In the genomic region with DNA sequence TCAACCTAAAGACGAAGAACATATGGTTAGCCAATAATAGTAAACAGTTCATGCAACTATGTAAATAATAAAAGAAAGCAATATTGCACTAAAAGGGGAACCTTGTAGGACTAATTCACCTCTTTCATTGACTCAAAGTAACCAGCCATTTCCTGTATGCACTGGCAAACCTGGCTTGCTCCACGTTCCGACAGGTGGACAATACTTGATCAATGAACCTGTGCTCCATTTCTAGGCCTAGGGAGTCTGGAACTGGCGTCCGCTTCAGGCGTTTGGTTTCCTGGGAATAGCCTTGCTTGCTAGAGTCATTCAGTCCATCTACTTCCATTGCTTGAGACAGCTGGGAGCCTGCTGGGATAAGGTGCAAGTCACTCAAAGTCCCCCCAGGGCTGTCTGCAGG, we compare ENCODE assay signal across 2 cellular contexts.
TF ChIP-seq lines count a peak whose summit lies in the region.

No MANE protein-coding gene starts in this region.

TF ChIP-seq in GM23338, 12 proteins besides CTCF, POLR2A, EP300 and RAD21 (continues in another document):
- TF ChIP-seq NANOG (IDR thresholded peaks at IDR 0.05; ENCODE audit: borderline replicate concordance), result no peak
- TF ChIP-seq JUNB (IDR thresholded peaks at IDR 0.05; ENCODE audit: unreplicated experiment), result no peak
- TF ChIP-seq EZH2 (IDR thresholded peaks at IDR 0.05; ENCODE audit: low read depth, unreplicated experiment), result no peak
- no peak for TF ChIP-seq ZNF331 (CRISPR knock-in tag; IDR thresholded peaks at IDR 0.05; ENCODE audit: low read depth)
- TF ChIP-seq, protein P1, sequence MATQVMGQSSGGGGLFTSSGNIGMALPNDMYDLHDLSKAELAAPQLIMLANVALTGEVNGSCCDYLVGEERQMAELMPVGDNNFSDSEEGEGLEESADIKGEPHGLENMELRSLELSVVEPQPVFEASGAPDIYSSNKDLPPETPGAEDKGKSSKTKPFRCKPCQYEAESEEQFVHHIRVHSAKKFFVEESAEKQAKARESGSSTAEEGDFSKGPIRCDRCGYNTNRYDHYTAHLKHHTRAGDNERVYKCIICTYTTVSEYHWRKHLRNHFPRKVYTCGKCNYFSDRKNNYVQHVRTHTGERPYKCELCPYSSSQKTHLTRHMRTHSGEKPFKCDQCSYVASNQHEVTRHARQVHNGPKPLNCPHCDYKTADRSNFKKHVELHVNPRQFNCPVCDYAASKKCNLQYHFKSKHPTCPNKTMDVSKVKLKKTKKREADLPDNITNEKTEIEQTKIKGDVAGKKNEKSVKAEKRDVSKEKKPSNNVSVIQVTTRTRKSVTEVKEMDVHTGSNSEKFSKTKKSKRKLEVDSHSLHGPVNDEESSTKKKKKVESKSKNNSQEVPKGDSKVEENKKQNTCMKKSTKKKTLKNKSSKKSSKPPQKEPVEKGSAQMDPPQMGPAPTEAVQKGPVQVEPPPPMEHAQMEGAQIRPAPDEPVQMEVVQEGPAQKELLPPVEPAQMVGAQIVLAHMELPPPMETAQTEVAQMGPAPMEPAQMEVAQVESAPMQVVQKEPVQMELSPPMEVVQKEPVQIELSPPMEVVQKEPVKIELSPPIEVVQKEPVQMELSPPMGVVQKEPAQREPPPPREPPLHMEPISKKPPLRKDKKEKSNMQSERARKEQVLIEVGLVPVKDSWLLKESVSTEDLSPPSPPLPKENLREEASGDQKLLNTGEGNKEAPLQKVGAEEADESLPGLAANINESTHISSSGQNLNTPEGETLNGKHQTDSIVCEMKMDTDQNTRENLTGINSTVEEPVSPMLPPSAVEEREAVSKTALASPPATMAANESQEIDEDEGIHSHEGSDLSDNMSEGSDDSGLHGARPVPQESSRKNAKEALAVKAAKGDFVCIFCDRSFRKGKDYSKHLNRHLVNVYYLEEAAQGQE (IDR thresholded peaks at IDR 0.05; ENCODE audit: unreplicated experiment), result no peak
- TF ChIP-seq, protein P2, sequence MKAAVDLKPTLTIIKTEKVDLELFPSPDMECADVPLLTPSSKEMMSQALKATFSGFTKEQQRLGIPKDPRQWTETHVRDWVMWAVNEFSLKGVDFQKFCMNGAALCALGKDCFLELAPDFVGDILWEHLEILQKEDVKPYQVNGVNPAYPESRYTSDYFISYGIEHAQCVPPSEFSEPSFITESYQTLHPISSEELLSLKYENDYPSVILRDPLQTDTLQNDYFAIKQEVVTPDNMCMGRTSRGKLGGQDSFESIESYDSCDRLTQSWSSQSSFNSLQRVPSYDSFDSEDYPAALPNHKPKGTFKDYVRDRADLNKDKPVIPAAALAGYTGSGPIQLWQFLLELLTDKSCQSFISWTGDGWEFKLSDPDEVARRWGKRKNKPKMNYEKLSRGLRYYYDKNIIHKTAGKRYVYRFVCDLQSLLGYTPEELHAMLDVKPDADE (IDR thresholded peaks at IDR 0.05), result no peak
- TF ChIP-seq, protein P3, sequence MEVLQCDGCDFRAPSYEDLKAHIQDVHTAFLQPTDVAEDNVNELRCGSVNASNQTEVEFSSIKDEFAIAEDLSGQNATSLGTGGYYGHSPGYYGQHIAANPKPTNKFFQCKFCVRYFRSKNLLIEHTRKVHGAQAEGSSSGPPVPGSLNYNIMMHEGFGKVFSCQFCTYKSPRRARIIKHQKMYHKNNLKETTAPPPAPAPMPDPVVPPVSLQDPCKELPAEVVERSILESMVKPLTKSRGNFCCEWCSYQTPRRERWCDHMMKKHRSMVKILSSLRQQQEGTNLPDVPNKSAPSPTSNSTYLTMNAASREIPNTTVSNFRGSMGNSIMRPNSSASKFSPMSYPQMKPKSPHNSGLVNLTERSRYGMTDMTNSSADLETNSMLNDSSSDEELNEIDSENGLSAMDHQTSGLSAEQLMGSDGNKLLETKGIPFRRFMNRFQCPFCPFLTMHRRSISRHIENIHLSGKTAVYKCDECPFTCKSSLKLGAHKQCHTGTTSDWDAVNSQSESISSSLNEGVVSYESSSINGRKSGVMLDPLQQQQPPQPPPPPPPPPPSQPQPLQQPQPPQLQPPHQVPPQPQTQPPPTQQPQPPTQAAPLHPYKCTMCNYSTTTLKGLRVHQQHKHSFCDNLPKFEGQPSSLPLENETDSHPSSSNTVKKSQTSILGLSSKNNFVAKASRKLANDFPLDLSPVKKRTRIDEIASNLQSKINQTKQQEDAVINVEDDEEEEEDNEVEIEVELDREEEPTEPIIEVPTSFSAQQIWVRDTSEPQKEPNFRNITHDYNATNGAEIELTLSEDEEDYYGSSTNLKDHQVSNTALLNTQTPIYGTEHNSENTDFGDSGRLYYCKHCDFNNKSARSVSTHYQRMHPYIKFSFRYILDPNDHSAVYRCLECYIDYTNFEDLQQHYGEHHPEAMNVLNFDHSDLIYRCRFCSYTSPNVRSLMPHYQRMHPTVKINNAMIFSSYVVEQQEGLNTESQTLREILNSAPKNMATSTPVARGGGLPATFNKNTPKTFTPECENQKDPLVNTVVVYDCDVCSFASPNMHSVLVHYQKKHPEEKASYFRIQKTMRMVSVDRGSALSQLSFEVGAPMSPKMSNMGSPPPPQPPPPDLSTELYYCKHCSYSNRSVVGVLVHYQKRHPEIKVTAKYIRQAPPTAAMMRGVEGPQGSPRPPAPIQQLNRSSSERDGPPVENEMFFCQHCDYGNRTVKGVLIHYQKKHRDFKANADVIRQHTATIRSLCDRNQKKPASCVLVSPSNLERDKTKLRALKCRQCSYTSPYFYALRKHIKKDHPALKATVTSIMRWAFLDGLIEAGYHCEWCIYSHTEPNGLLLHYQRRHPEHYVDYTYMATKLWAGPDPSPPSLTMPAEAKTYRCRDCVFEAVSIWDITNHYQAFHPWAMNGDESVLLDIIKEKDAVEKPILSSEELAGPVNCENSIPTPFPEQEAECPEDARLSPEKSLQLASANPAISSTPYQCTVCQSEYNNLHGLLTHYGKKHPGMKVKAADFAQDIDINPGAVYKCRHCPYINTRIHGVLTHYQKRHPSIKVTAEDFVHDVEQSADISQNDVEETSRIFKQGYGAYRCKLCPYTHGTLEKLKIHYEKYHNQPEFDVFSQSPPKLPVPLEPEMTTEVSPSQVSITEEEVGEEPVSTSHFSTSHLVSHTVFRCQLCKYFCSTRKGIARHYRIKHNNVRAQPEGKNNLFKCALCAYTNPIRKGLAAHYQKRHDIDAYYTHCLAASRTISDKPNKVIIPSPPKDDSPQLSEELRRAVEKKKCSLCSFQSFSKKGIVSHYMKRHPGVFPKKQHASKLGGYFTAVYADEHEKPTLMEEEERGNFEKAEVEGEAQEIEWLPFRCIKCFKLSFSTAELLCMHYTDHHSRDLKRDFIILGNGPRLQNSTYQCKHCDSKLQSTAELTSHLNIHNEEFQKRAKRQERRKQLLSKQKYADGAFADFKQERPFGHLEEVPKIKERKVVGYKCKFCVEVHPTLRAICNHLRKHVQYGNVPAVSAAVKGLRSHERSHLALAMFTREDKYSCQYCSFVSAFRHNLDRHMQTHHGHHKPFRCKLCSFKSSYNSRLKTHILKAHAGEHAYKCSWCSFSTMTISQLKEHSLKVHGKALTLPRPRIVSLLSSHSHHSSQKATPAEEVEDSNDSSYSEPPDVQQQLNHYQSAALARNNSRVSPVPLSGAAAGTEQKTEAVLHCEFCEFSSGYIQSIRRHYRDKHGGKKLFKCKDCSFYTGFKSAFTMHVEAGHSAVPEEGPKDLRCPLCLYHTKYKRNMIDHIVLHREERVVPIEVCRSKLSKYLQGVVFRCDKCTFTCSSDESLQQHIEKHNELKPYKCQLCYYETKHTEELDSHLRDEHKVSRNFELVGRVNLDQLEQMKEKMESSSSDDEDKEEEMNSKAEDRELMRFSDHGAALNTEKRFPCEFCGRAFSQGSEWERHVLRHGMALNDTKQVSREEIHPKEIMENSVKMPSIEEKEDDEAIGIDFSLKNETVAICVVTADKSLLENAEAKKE (CRISPR knock-in tag; IDR thresholded peaks at IDR 0.05), result no peak
- TF ChIP-seq POLR2AphosphoS5 (IDR thresholded peaks at IDR 0.05; ENCODE audit: low read depth), result no peak
- no peak for TF ChIP-seq STAT1 (IDR thresholded peaks at IDR 0.05; ENCODE audit: unreplicated experiment)
- no peak for TF ChIP-seq CREB1 (CRISPR knock-in tag; IDR thresholded peaks at IDR 0.05; ENCODE audit: low read depth)

TF ChIP-seq in IMR-90, 13 proteins besides CTCF, POLR2A, EP300 and RAD21:
- TF ChIP-seq FOS (IDR thresholded peaks at IDR 0.05; ENCODE audit: low read depth, low read length) (no peak), MAFK (IDR thresholded peaks at IDR 0.05; ENCODE audit: low read depth, low read length) (no peak), NFE2L2 (IDR thresholded peaks at IDR 0.05; ENCODE audit: low read depth, low read length) (no peak), MXI1 (IDR thresholded peaks at IDR 0.05; ENCODE audit: borderline replicate concordance, low read depth, low read length) (no peak), MAZ (IDR thresholded peaks at IDR 0.05; ENCODE audit: borderline replicate concordance, low read depth, low read length) (no peak), RFX5 (IDR thresholded peaks at IDR 0.05; ENCODE audit: low read depth, low read length) (no peak), CHD1 (IDR thresholded peaks at IDR 0.05; ENCODE audit: low read depth, low read length) (no peak), SMC3 (IDR thresholded peaks at IDR 0.05; ENCODE audit: low read depth, low read length) (no peak), BHLHE40 (IDR thresholded peaks at IDR 0.05; ENCODE audit: low read depth, low read length) (no peak), RCOR1 (IDR thresholded peaks at IDR 0.05; ENCODE audit: insufficient replicate concordance, low read length) (no peak), CEBPB (IDR thresholded peaks at IDR 0.05; ENCODE audit: low read depth, low read length) (no peak)
- TF ChIP-seq, protein P4, sequence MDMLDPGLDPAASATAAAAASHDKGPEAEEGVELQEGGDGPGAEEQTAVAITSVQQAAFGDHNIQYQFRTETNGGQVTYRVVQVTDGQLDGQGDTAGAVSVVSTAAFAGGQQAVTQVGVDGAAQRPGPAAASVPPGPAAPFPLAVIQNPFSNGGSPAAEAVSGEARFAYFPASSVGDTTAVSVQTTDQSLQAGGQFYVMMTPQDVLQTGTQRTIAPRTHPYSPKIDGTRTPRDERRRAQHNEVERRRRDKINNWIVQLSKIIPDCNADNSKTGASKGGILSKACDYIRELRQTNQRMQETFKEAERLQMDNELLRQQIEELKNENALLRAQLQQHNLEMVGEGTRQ (IDR thresholded peaks at IDR 0.05; ENCODE audit: low read depth, low read length), result no peak
- TF ChIP-seq, protein P5, sequence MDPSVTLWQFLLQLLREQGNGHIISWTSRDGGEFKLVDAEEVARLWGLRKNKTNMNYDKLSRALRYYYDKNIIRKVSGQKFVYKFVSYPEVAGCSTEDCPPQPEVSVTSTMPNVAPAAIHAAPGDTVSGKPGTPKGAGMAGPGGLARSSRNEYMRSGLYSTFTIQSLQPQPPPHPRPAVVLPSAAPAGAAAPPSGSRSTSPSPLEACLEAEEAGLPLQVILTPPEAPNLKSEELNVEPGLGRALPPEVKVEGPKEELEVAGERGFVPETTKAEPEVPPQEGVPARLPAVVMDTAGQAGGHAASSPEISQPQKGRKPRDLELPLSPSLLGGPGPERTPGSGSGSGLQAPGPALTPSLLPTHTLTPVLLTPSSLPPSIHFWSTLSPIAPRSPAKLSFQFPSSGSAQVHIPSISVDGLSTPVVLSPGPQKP (IDR thresholded peaks at IDR 0.05; ENCODE audit: borderline replicate concordance, low read depth, low read length), result no peak
